29 cellular contexts compared by ENCODE assay signal in genomic region chr6:115768469-115768868, GRCh38.
"Had no signal": no experiment of that assay in that cellular context is flagged by ENCODE, and none has a peak within 500 bp of the region (broad histone marks: within the 10 kb centered on the region; RNA-seq: fewer than 3 reads in every experiment).

No MANE protein-coding gene starts in this region.

- H3K4me1 ChIP-seq: adrenal gland, ascending aorta, body of pancreas, breast epithelium had no signal

- H3K4me3 ChIP-seq: adrenal gland, ascending aorta, body of pancreas, breast epithelium, cardiac muscle cell had no signal

- H3K27ac ChIP-seq: adrenal gland, ascending aorta, body of pancreas, brain microvascular endothelial cell, breast epithelium, cardiac muscle cell had no signal

- ATAC-seq: activated naive CD4-positive, alpha-beta T cell treated with anti-CD3 and anti-CD28 coated beads, Interleukin-2, amount 50 U/mL, for 72 hours; activated naive CD8-positive, alpha-beta T cell treated with anti-CD3 and anti-CD28 coated beads, Interleukin-2, amount 50 U/mL, for 24 hours; activated T-cell treated with anti-CD3 and anti-CD28 coated beads, Interleukin-2, amount 50 U/mL, for 4 hours; activated T-cell treated with anti-CD3 and anti-CD28 coated beads, Interleukin-2, amount 50 U/mL, for 72 hours; activated T-helper 17 cell treated with anti-CD3 and anti-CD28 coated beads, Interleukin-2, amount 50 U/mL, for 72 hours; body of pancreas had no signal

- DNase-seq: activated effector memory CD4-positive, alpha-beta T cell treated with anti-CD3 and anti-CD28 coated beads, Interleukin-2, amount 50 U/mL, for 16 hours; activated effector memory CD4-positive, alpha-beta T cell treated with Interleukin-2 at 50 U/mL for 16 hours; activated gamma-delta T cell; activated gamma-delta T cell treated with Interleukin-2 at 50 U/mL for 16 hours; activated naive CD4-positive, alpha-beta T cell; activated naive CD4-positive, alpha-beta T cell treated with anti-CD3 and anti-CD28 coated beads for 36 hours; activated naive CD4-positive, alpha-beta T cell treated with anti-CD3 and anti-CD28 coated beads, Interleukin-2, amount 10 ng/mL, durations not matched to agents 7 days and 5 days; activated naive CD4-positive, alpha-beta T cell treated with anti-CD3 and anti-CD28 coated beads, Interleukin-2, amount 50 U/mL, for 16 hours; activated naive CD4-positive, alpha-beta T cell treated with Interleukin-2 at 50 U/mL for 16 hours; activated naive CD8-positive, alpha-beta T cell treated with anti-CD3 and anti-CD28 coated beads for 36 hours; activated naive CD8-positive, alpha-beta T cell treated with anti-CD3 and anti-CD28 coated beads, Interleukin-2, amount 10 ng/mL, durations not matched to agents 7 days and 5 days; activated naive CD8-positive, alpha-beta T cell treated with anti-CD3 and anti-CD28 coated beads, Interleukin-2, amount 50 U/mL, for 24 hours; activated T-cell treated with anti-CD3 and anti-CD28 coated beads, Interleukin-2, amount 50 U/mL, for 24 hours; activated T-cell treated with anti-CD3 and anti-CD28 coated beads, Interleukin-2, amount 50 U/mL, for 4 hours; activated T-cell treated with anti-CD3 and anti-CD28 coated beads, Interleukin-2, amount 50 U/mL, for 48 hours; activated T-cell treated with anti-CD3 and anti-CD28 coated beads, Interleukin-2, amount 50 U/mL, for 72 hours; adrenal gland; amniotic stem cell; amygdala; aorta; body of pancreas; brain microvascular endothelial cell; central memory CD4-positive, alpha-beta T cell; cerebellar nuclear complex had no signal

- H3K27me3 ChIP-seq: adrenal gland, ascending aorta, body of pancreas, brain microvascular endothelial cell, breast epithelium, cardiac muscle cell had no signal

- H3K9me3 ChIP-seq: adrenal gland, ascending aorta, body of pancreas, breast epithelium had no signal

- H3K36me3 ChIP-seq: adrenal gland, ascending aorta, brain microvascular endothelial cell, breast epithelium, cardiac muscle cell had no signal
